8 cellular contexts compared by ENCODE assay signal in genomic region chr7:26197153-26198115, GRCh38. TPM values are rescaled to one million over a fixed set of nuclear protein-coding genes. Genes with fewer than 3 reads are reported as not detected.
A peak's percentile ranks its signal among the peaks of the same experiment; 100 is the strongest.
DNase-seq lines count a peak whose midpoint lies in the region; ATAC-seq and TF ChIP-seq lines count a peak whose summit lies in the region.

No MANE protein-coding gene starts in this region.

- no peaks in the 10 kb centered on the region for H3K9me3 ChIP-seq in MG63

- peak overlapping the region; percentile 96 to 100 (median 100) for H3K4me3 Mint-ChIP-seq in naive thymus-derived CD8-positive, alpha-beta T cell

- H3K4me3 ChIP-seq in MG63 (peak overlapping the region; percentile 99), brain microvascular endothelial cell (ENCODE audit: low read depth, low read length) (peak overlapping the region; percentile 98)

- H3K27ac ChIP-seq in brain microvascular endothelial cell = no peak overlapping the region

- DNase-seq in CD1c-positive myeloid dendritic cell (ENCODE audit: extremely low spot score) (peak; percentile 83), MG63 (no peak), brain microvascular endothelial cell (no peak), iPS-NIHi11 (ENCODE audit: low spot score) (no peak), NCI-H774 (lab: John Stamatoyannopoulos, UW) (no peak), omental fat pad (ENCODE audit: low spot score) (no peak)
- no peak for DNase-seq in naive thymus-derived CD8-positive, alpha-beta T cell

- H3K27me3 ChIP-seq in MG63 (no peaks in the 10 kb centered on the region), brain microvascular endothelial cell (replicated peaks) (no peaks in the 10 kb centered on the region)

- peaks cover 32 to 61% (median 53%) of the 10 kb centered on the region in 4 donors for H3K4me1 Mint-ChIP-seq in naive thymus-derived CD8-positive, alpha-beta T cell

- peaks cover 0 to 5% (median 0%) of the 10 kb centered on the region in 9 donors for H3K9me3 Mint-ChIP-seq in naive thymus-derived CD8-positive, alpha-beta T cell

- in situ Hi-C loops in brain microvascular endothelial cell (cut with HindIII; ENCODE audit: low pct_ligation_motif_present, low sequenced_read_pairs) = no loop called here

- peaks cover 0 to 9% (median 0%) of the 10 kb centered on the region in 5 donors for H3K27me3 Mint-ChIP-seq in naive thymus-derived CD8-positive, alpha-beta T cell

- H3K36me3 ChIP-seq in MG63 (peaks cover 80% of the 10 kb centered on the region), brain microvascular endothelial cell (replicated peaks) (peaks cover 60% of the 10 kb centered on the region)

- ATAC-seq in naive thymus-derived CD8-positive, alpha-beta T cell = no peak
- no peak for ATAC-seq in HG03025 (IDR thresholded peaks at IDR 0.05; ENCODE audit: low FRiP score, unreplicated experiment)
- ATAC-seq in omental fat pad (ENCODE audit: low FRiP score) = no peak

- TF ChIP-seq CTCF in brain microvascular endothelial cell (IDR thresholded peaks at IDR 0.05; ENCODE audit: low read depth, low read length, missing control alignments) = no peak
- no peak for TF ChIP-seq CTCF in omental fat pad (IDR thresholded peaks at IDR 0.05)

- POLR2A ChIA-PET in naive thymus-derived CD8-positive, alpha-beta T cell (lab: Charles Lee) = interaction anchor here (0.6 to 9.8 kb wide), 16 partner anchors 10 to 168 kb away, joined by 3 to 184 read pairs (median 6); partner anchors contain the start of gene NFE2L3

- H3K27ac Mint-ChIP-seq in naive thymus-derived CD8-positive, alpha-beta T cell = peak overlapping the region; percentile 83 to 100 (median 100)

- H3K36me3 Mint-ChIP-seq in naive thymus-derived CD8-positive, alpha-beta T cell = peaks cover 47 to 79% (median 68%) of the 10 kb centered on the region in 3 donors

RNA-seq across cellular contexts. Expression of gene HNRNPA2B1, which starts 3.1 kb away (rescaled TPM):
- total RNA-seq in MG63 (2014; rRNA removed; shearing (Covaris generic); ENCODE audit: low replicate concordance) = 151 and 216 TPM in 2 replicates
- 100 to 1,000 TPM; 504 to 555 TPM for total RNA-seq in naive thymus-derived CD8-positive, alpha-beta T cell
- 100 to 1,000 TPM; 506 to 789 (median 577) TPM for polyA plus RNA-seq in naive thymus-derived CD8-positive, alpha-beta T cell
- 100 to 1,000 TPM; 206 to 296 (median 285) TPM for total RNA-seq in omental fat pad

RNA-seq across cellular contexts. Expression of gene CBX3, which starts 4.1 kb away (rescaled TPM):
- total RNA-seq in MG63 (2014; rRNA removed; shearing (Covaris generic); ENCODE audit: low replicate concordance) = 293 and 407 TPM in 2 replicates
- 100 to 1,000 TPM; 197 to 205 TPM for total RNA-seq in naive thymus-derived CD8-positive, alpha-beta T cell
- polyA plus RNA-seq in naive thymus-derived CD8-positive, alpha-beta T cell = 100 to 1,000 TPM; 105 to 114 (median 113) TPM
- 100 to 1,000 TPM in 1 of 4 donors, 10 to 100 TPM in 3; 60.1 to 111 (median 87.4) TPM for total RNA-seq in omental fat pad

RNA-seq across cellular contexts. Expression of gene NFE2L3, which starts 45.4 kb away (rescaled TPM):
- 15.2 and 19.2 TPM in 2 replicates for total RNA-seq in MG63 (2014; rRNA removed; shearing (Covaris generic); ENCODE audit: low replicate concordance)
- 1 to 10 TPM; 2.1 to 3.6 TPM for total RNA-seq in naive thymus-derived CD8-positive, alpha-beta T cell
- 1 to 10 TPM; 1.4 to 4.3 (median 2.9) TPM for polyA plus RNA-seq in naive thymus-derived CD8-positive, alpha-beta T cell
- 10 to 100 TPM in 1 of 4 donors, 1 to 10 TPM in 3; 3.9 to 12.1 (median 5.3) TPM for total RNA-seq in omental fat pad
